In genomic region chr12:77741974-77742517, GRCh38 we compare ENCODE assay signal across 24 cellular contexts.
"Had no signal": no experiment of that assay in that cellular context is flagged by ENCODE, and none has a peak within 500 bp of the region (broad histone marks: within the 10 kb centered on the region; RNA-seq: fewer than 3 reads in every experiment).

No MANE protein-coding gene starts in this region.

- ATAC-seq: left colon; left lung; lower lobe of right lung; naive thymus-derived CD4-positive, alpha-beta T cell; natural killer cell treated with Interleukin-12 subunit alpha and Interleukin-12 subunit beta and Interleukin-15 and Interleukin-18, amount 100 ng/mL, for 72 hours; sciatic nerve; stimulated activated naive B cell treated with anti-CD40 and anti-IgM and Interleukin-4, amounts not matched to agents 10 μg/mL and 1 μg/mL and 100 μg/mL, for 72 hours; stimulated activated naive CD8-positive, alpha-beta T cell treated with anti-CD3 and anti-CD28 coated beads, Interleukin-15, Interleukin-2, amounts not matched to agents 100 U/mL and 50 U/mL, for 24 hours had no signal

- DNase-seq: hippocampal formation; kidney; left colon; left lung; lower lobe of right lung; mammary epithelial cell; mesenchymal stem cell; naive thymus-derived CD4-positive, alpha-beta T cell; ovary; stimulated activated CD4-positive, alpha-beta T cell treated with anti-CD3 and anti-CD28 coated beads, Interleukin-12 subunit alpha, Interleukin-12 subunit beta, amount 100 ng/mL, for 4 hours; stimulated activated CD4-positive, alpha-beta T cell treated with anti-CD3 and anti-CD28 coated beads, Interleukin-15, amount 100 ng/mL, for 24 hours; stimulated activated CD4-positive, alpha-beta T cell treated with anti-CD3 and anti-CD28 coated beads, Interleukin-2, amount 100 ng/mL, for 24 hours; stimulated activated CD4-positive, alpha-beta T cell treated with anti-CD3 and anti-CD28 coated beads, Interleukin-4, amount 100 ng/mL, for 1 hour; stimulated activated naive B cell treated with anti-CD40 and anti-IgM and Interleukin-4, amounts not matched to agents 10 μg/mL and 1 μg/mL and 100 μg/mL, for 72 hours; stimulated activated naive CD8-positive, alpha-beta T cell treated with anti-CD3 and anti-CD28 coated beads, Interleukin-15, Interleukin-2, amounts not matched to agents 100 U/mL and 50 U/mL, for 24 hours; stomach; testis; thyroid gland; transverse colon; upper lobe of left lung had no signal

- H3K4me3 ChIP-seq: left lung, lower lobe of right lung, ovary, right atrium auricular region, skin epidermis, stomach, testis, thyroid gland, transverse colon, upper lobe of left lung had no signal

- H3K36me3 ChIP-seq: left lung, lower lobe of right lung, ovary, right atrium auricular region, stomach, thyroid gland, transverse colon, upper lobe of left lung had no signal

- H3K9me3 ChIP-seq: lower lobe of right lung, ovary, right atrium auricular region, testis, thyroid gland, transverse colon, upper lobe of left lung had no signal

- H3K27ac ChIP-seq: left lung, lower lobe of right lung, ovary, right atrium auricular region, skin epidermis, stomach, testis, thyroid gland, transverse colon, upper lobe of left lung had no signal

- H3K4me1 ChIP-seq: left lung, lower lobe of right lung, right atrium auricular region, testis, thyroid gland, transverse colon, upper lobe of left lung had no signal

- FAIRE-seq: kidney had no signal

- H3K27me3 ChIP-seq: left lung, ovary, right atrium auricular region, stomach, testis, thyroid gland, transverse colon, upper lobe of left lung had no signal
